8 cellular contexts compared by ENCODE assay signal in the genomic region with DNA sequence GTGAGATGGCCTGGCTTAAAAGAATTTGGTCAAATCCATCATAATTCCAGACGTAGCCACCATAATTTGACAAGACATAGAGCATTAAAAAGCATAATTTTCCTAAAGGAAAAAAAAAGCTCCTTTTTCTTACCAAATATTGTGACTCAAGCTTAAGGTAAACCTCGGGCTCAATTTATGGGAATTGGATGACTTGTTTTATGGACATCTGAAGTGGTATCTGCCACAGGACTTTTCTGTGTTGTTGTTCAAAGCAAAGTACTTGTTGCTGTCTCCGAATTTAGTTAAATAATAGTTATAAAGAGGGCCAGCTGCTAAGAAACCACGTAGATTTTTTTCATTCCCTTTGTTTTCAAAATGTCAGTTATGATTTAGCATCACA. TPM values are rescaled to one million over a fixed set of nuclear protein-coding genes. Genes with fewer than 3 reads are reported as not detected.
DNase-seq lines count a peak whose midpoint lies in the region; ATAC-seq and TF ChIP-seq lines count a peak whose summit lies in the region.

No MANE protein-coding gene starts in this region.

- DNase-seq in left ventricle myocardium inferior: no peak
- DNase-seq in left ventricle myocardium superior: no peak
- no peak for DNase-seq in body of pancreas
- DNase-seq in aorta: no peak
- DNase-seq in NCI-H1694 treated with DMSO at 0.1 percent for 48 hours (lab: John Stamatoyannopoulos, UW): no peak
- DNase-seq in amniotic stem cell (lab: John Stamatoyannopoulos, UW): no peak
- no peak for DNase-seq in activated CD8-positive, alpha-beta memory T cell treated with anti-CD3 and anti-CD28 coated beads for 24 hours

- peaks cover 64% of the 10 kb centered on the region for H3K4me1 ChIP-seq in left ventricle myocardium inferior
- H3K4me1 ChIP-seq in body of pancreas: peaks cover 25% of the 10 kb centered on the region
- H3K4me1 ChIP-seq in mesodermal cell (ENCODE audit: control insufficient read depth, insufficient read depth, low read length, poor library complexity, severe bottlenecking): peaks cover 47% of the 10 kb centered on the region
- H3K4me1 ChIP-seq in aorta (ENCODE audit: control insufficient read depth in 1 of 2, insufficient read depth in 2 of 2, low read length in 2 of 2): peaks cover 7 to 12% of the 10 kb centered on the region in 2 donors

- 4 to 7% methylated on average over 4 of the region's 4 CpGs for WGBS in body of pancreas, 2 donors
- 17 to 40% methylated on average over 1 of the region's 4 CpGs for WGBS in mesodermal cell (ENCODE audit: insufficient coverage in 2 of 2), 2 experiments
- 2 to 4% methylated on average over 4 of the region's 4 CpGs for WGBS in aorta, 2 donors

- TF ChIP-seq POLR2A in body of pancreas (IDR thresholded peaks at IDR 0.05): no peak

- no peaks in the 10 kb centered on the region for H3K9me3 ChIP-seq in left ventricle myocardium inferior (replicated peaks)
- no peaks in the 10 kb centered on the region for H3K9me3 ChIP-seq in body of pancreas
- no peaks in the 10 kb centered on the region for H3K9me3 ChIP-seq in mesodermal cell (ENCODE audit: control insufficient read depth, low read length)
- no peaks in the 10 kb centered on the region for H3K9me3 ChIP-seq in aorta (ENCODE audit: control insufficient read depth, low read length)

- intact Hi-C loops in left ventricle myocardium inferior (cut with micrococcal nuclease): loop anchor here (10.0 kb wide), 1 partner anchor 62 kb away; no protein-coding TSS in a partner anchor
- intact Hi-C loops in left ventricle myocardium superior (cut with micrococcal nuclease): loop anchor here (5.0 kb wide), 1 partner anchor 74 kb away; no protein-coding TSS in a partner anchor
- intact Hi-C loops in body of pancreas (cut with DNase I): no loop called here
- intact Hi-C loops in aorta (cut with DNase I): loop anchor here (2.0 to 5.0 kb wide), 2 partner anchors 79 to 80 kb away; no protein-coding TSS in a partner anchor

- TF ChIP-seq CTCF in left ventricle myocardium inferior (IDR thresholded peaks at IDR 0.05; ENCODE audit: borderline replicate concordance): no peak
- no peak for TF ChIP-seq CTCF in body of pancreas (IDR thresholded peaks at IDR 0.05)

- ATAC-seq in left ventricle myocardium superior: no peak
- no peak for ATAC-seq in body of pancreas
- ATAC-seq in aorta (ENCODE audit: low FRiP score): no peak

- peak overlapping the region; percentile 89 for H3K27ac ChIP-seq in left ventricle myocardium inferior (replicated peaks)
- H3K27ac ChIP-seq in body of pancreas: peak overlapping the region; percentile 82 to 89 (median 84)
- peak overlapping the region; percentile 68 for H3K27ac ChIP-seq in mesodermal cell (ENCODE audit: low read depth, low read length, severe bottlenecking)
- H3K27ac ChIP-seq in aorta (ENCODE audit: low read depth in 1 of 2, low read length in 2 of 2): no peak overlapping the region

- H3K4me3 ChIP-seq in left ventricle myocardium inferior: peak overlapping the region; percentile 96
- no peak overlapping the region for H3K4me3 ChIP-seq in body of pancreas
- peak overlapping the region; percentile 97 for H3K4me3 ChIP-seq in mesodermal cell (ENCODE audit: extremely low read depth, insufficient read depth, low read length, poor library complexity, severe bottlenecking)
- H3K4me3 ChIP-seq in aorta (ENCODE audit: low read length in 2 of 2): peak overlapping the region; percentile 93 to 96

- H3K27me3 ChIP-seq in left ventricle myocardium inferior (ENCODE audit: low read depth) (no peaks in the 10 kb centered on the region), body of pancreas (no peaks in the 10 kb centered on the region), aorta (ENCODE audit: control insufficient read depth in 1 of 2, insufficient read depth in 2 of 2, low read length in 1 of 2) (no peaks in the 10 kb centered on the region)

- H3K36me3 ChIP-seq in left ventricle myocardium inferior (no peaks in the 10 kb centered on the region), body of pancreas (replicated peaks in 1 of 2; ENCODE audit: insufficient read depth in 1 of 2, low read depth in 2 of 2) (no peaks in the 10 kb centered on the region), mesodermal cell (ENCODE audit: control insufficient read depth, insufficient read depth, low read length) (peaks cover 34% of the 10 kb centered on the region), aorta (ENCODE audit: control insufficient read depth in 1 of 2, insufficient read depth in 2 of 2, low read length in 1 of 2) (no peaks in the 10 kb centered on the region)

RNA-seq across cellular contexts. Expression of gene MPZL1, which starts 1.1 kb away (rescaled TPM):
- 28.9 TPM for total RNA-seq in left ventricle myocardium inferior
- total RNA-seq in left ventricle myocardium superior: 34.7 TPM
- total RNA-seq in body of pancreas: 10 to 100 TPM; 19.8 to 28.5 TPM
- polyA plus RNA-seq in mesodermal cell (2013, experiment 1 of 2): 139 TPM
- polyA plus RNA-seq in mesodermal cell (2013, experiment 2 of 2): 153 TPM
- total RNA-seq in aorta: 100 to 1,000 TPM; 101 to 148 TPM
- 10 to 100 TPM; 21.7 to 58.8 TPM for polyA plus RNA-seq in aorta

Comparison
In these comparisons a context has a peak if more than half of its experiments do, and no peak if none do; other contexts are left out.
1. H3K27ac ChIP-seq: peak in left ventricle myocardium inferior (single experiment), body of pancreas (4 of 4) and mesodermal cell (single experiment); none in aorta (0 of 2).
2. H3K4me3 ChIP-seq: peak in left ventricle myocardium inferior (single experiment), mesodermal cell (single experiment) and aorta (2 of 2); none in body of pancreas (0 of 2).